Comparison of ENCODE assay signal across 10 cellular contexts in the genomic region with DNA sequence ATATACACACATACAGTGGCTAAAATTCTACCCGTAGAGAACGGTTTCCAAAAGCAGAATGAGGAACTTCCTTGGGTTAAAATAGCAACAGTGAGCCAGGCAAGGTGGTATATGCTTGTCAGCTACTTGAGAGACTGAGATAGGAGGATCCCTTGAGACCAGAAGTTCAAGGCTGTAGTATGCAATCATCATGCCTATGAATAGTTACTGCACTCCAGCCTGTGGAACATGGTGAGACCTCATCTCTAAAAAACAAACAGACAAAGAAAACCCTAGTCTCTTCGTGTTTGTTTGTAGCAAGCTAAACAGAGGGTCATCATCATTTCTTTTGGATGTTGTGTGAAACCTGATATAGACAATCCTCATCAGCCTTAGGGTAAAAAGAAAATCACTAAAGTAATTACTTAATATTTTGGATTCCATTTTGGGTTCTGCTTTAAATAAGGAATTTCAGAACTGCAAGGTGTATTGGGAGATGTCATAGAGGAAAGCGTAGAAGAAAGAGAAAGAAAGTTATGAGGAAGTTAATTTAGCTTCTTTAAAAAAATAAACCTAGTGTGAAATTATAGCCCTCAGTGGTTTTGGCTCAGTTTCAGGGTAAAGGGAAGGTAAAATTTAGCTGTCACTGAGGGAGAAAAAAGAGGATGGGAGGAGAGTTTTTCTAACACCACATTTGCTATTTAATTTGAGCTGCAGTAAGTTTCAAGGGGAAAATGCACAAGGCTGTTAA. TPM values are rescaled to one million over a fixed set of nuclear protein-coding genes. Genes with fewer than 3 reads are reported as not detected.
DNase-seq lines count a peak whose midpoint lies in the region; ATAC-seq, FAIRE-seq and TF ChIP-seq lines count a peak whose summit lies in the region.
"Had no signal": no experiment of that assay in that cellular context is flagged by ENCODE, and none has a peak within 500 bp of the region (broad histone marks: within the 10 kb centered on the region; RNA-seq: fewer than 3 reads in every experiment).

No MANE protein-coding gene starts in this region.

- POLR2A ChIA-PET in GM12878 (lab: Charles Lee), result interaction anchor here (0.8 to 10.7 kb wide), 18 partner anchors 8 to 254 kb away, joined by 3 to 70 read pairs (median 6); partner anchors contain the start of genes PLEK and PNO1

- peak overlapping the region; percentile 56 for H3K9ac ChIP-seq in GM12878 (ENCODE audit: control insufficient read depth, insufficient read depth, low read length)

- no peak for TF ChIP-seq POLR2A in GM12878 (IDR thresholded peaks at IDR 0.05; ENCODE audit: low read depth, low read length)

- no peaks in the 10 kb centered on the region for H3K79me2 ChIP-seq in GM12878 (ENCODE audit: control insufficient read depth, insufficient read depth, low read length)

- H3K9me3 ChIP-seq in GM12878 (replicated peaks; ENCODE audit: control insufficient read depth, insufficient read depth, low read length), result no peaks in the 10 kb centered on the region; the same call in 2 of the 3 replicates

- H3K9me3 Mint-ChIP-seq in activated naive CD4-positive, alpha-beta T cell treated with anti-CD3 and anti-CD28 coated beads, Interleukin-2, amount 10 ng/mL, durations not matched to agents 7 days and 5 days, result no peaks in the 10 kb centered on the region

- peak overlapping the region; percentile 39 for H3K4me3 ChIP-seq in GM12878

- no peak for TF ChIP-seq CTCF in GM12878 (IDR thresholded peaks at IDR 0.05 in 2 of 3, conservative IDR thresholded peaks at IDR 0.05 in 1 of 3; ENCODE audit: control insufficient read depth in 2 of 3, extremely low read depth in 1 of 3, insufficient read depth in 1 of 3, low read depth in 3 of 3, low read length in 3 of 3)
- no peak for TF ChIP-seq CTCF in omental fat pad (IDR thresholded peaks at IDR 0.05)

- peaks cover 15% of the 10 kb centered on the region for H3K4me1 ChIP-seq in GM12878 (ENCODE audit: control insufficient read depth, insufficient read depth, low read length)

- peak overlapping the region; percentile 67 for H3K4me2 ChIP-seq in GM12878 (ENCODE audit: control insufficient read depth, insufficient read depth)

- H3K4me1 Mint-ChIP-seq in activated naive CD4-positive, alpha-beta T cell treated with anti-CD3 and anti-CD28 coated beads, Interleukin-2, amount 10 ng/mL, durations not matched to agents 7 days and 5 days, result no peaks in the 10 kb centered on the region

- SMC1A ChIA-PET in GM12878 (lab: Charles Lee; ENCODE audit: uncharacterized antibody, unreplicated experiment), result interaction anchor here (0.8 to 11.3 kb wide), 15 partner anchors 8 to 51 kb away, joined by 3 to 207 read pairs (median 9); partner anchors contain the start of gene PLEK

- H3K4me3 Mint-ChIP-seq in activated naive CD4-positive, alpha-beta T cell treated with anti-CD3 and anti-CD28 coated beads, Interleukin-2, amount 10 ng/mL, durations not matched to agents 7 days and 5 days, result no peak overlapping the region

- RAD21 ChIA-PET in GM12878 (lab: Charles Lee; ENCODE audit: unreplicated experiment), result interaction anchor here (0.8 to 9.8 kb wide), 23 partner anchors 9 to 208 kb away, joined by 3 to 147 read pairs (median 6); partner anchors contain the start of genes FBXO48 and PLEK

- WGBS in GM12878 (ENCODE audit: insufficient coverage, insufficient replicate concordance, low lambda C conversion rate, missing lambda C conversion rate), result 2% methylated on average over 4 of the region's 4 CpGs

- H4K20me1 ChIP-seq in GM12878 (ENCODE audit: control insufficient read depth, insufficient read depth), result no peaks in the 10 kb centered on the region

- peak overlapping the region; percentile 85 for H3K27ac ChIP-seq in GM12878 (ENCODE audit: control insufficient read depth, insufficient read depth)

- DNase-seq in GM12878 (ENCODE audit: low read depth, low spot score) (peak; percentile 84), mucosa of gallbladder (ENCODE audit: low spot score) (no peak), omental fat pad (ENCODE audit: low spot score) (no peak), cerebellum (ENCODE audit: low spot score) (no peak)
- no peak for DNase-seq in activated naive CD4-positive, alpha-beta T cell treated with anti-CD3 and anti-CD28 coated beads, Interleukin-2, amount 10 ng/mL, durations not matched to agents 7 days and 5 days
- DNase-seq: NCI-H1105 treated with DMSO at 0.1 percent for 48 hours had no signal

- H3K27me3 ChIP-seq in GM12878 (replicated peaks in 1 of 2; ENCODE audit: control insufficient read depth in 2 of 2, insufficient read depth in 2 of 2, low read length in 1 of 2), result no peaks in the 10 kb centered on the region; a peak in 1 of 4 replicates

- intact Hi-C loops in GM12878 (cut with micrococcal nuclease; ENCODE audit: unreplicated experiment), result loop anchor here (1.0 kb wide), 2 partner anchors 13 to 30 kb away; no protein-coding TSS in a partner anchor

- ATAC-seq in GM18511 (IDR thresholded peaks at IDR 0.05; ENCODE audit: unreplicated experiment) (peak; percentile 97), GM21717 (IDR thresholded peaks at IDR 0.05; ENCODE audit: unreplicated experiment) (peak; percentile 91), HG03520 (IDR thresholded peaks at IDR 0.05; ENCODE audit: unreplicated experiment) (peak; percentile 88), GM12878 (peak; percentile 95), omental fat pad (ENCODE audit: low FRiP score) (no peak)

- peak; percentile 22; the same call in 1 of the 2 replicates for TF ChIP-seq RAD21 in GM12878 (IDR thresholded peaks at IDR 0.05; ENCODE audit: insufficient read depth, low read depth, low read length)

- no peak overlapping the region; the same call in 1 of the 2 replicates for H2AFZ ChIP-seq in GM12878 (ENCODE audit: control insufficient read depth, low read depth, low read length)

- TF ChIP-seq EP300 in GM12878 (IDR thresholded peaks at IDR 0.05; ENCODE audit: borderline replicate concordance in 1 of 2, control insufficient read depth in 1 of 2, low read depth in 2 of 2, low read length in 2 of 2), result peak in 1 of 2 experiments; percentile 41; a peak in 2 of 4 replicates

- peaks cover 15% of the 10 kb centered on the region for H3K27me3 Mint-ChIP-seq in activated naive CD4-positive, alpha-beta T cell treated with anti-CD3 and anti-CD28 coated beads, Interleukin-2, amount 10 ng/mL, durations not matched to agents 7 days and 5 days

- TSS peak; percentile 85 for BruUV-seq in GM12878 (replicated peaks; lab: Mats Ljungman, UMichigan)

- CTCF ChIA-PET in GM12878 (lab: Yijun Ruan, JAX), result interaction anchor here (1.0 to 9.7 kb wide), 9 partner anchors 8 to 49 kb away, joined by 3 to 87 read pairs (median 9); no protein-coding TSS in a partner anchor
- CTCF ChIA-PET in activated naive CD4-positive, alpha-beta T cell treated with anti-CD3 and anti-CD28 coated beads, Interleukin-2, amount 10 ng/mL, durations not matched to agents 7 days and 5 days (lab: Charles Lee), result interaction anchor here (0.8 kb wide), 1 partner anchor 30 kb away, joined by 3 read pairs; no protein-coding TSS in a partner anchor

- in situ Hi-C loops in GM12878 (cut with MboI), result no loop called here

- FAIRE-seq in GM12878 (lab: Jason Lieb, UNC), result peak; percentile 41
- FAIRE-seq: TTC549 had no signal

- H3K36me3 ChIP-seq in GM12878 (ENCODE audit: control insufficient read depth in 2 of 2, insufficient read depth in 2 of 2, low read length in 1 of 2), result no peaks in the 10 kb centered on the region

- no peak overlapping the region for H3K27ac Mint-ChIP-seq in activated naive CD4-positive, alpha-beta T cell treated with anti-CD3 and anti-CD28 coated beads, Interleukin-2, amount 10 ng/mL, durations not matched to agents 7 days and 5 days

- H3K36me3 Mint-ChIP-seq in activated naive CD4-positive, alpha-beta T cell treated with anti-CD3 and anti-CD28 coated beads, Interleukin-2, amount 10 ng/mL, durations not matched to agents 7 days and 5 days, result no peaks in the 10 kb centered on the region

RNA-seq across cellular contexts. Expression of gene PLEK, which starts 46.5 kb away (rescaled TPM):
- 397 and 442 TPM in 2 replicates for total RNA-seq in GM12878 (2013; cell fraction: nucleolus; rRNA removed)
- 270 and 329 TPM in 2 replicates for total RNA-seq in GM12878 (2014; rRNA removed)
- 371 and 378 TPM in 2 replicates for total RNA-seq in GM12878 (2014; rRNA removed; fragmentation: Illumina TruSeq; extraction: Trizol)
- 319 and 335 TPM in 2 replicates for total RNA-seq in GM12878 (2021)
- polyA plus RNA-seq in GM12878 (2011; ENCODE audit: low read depth), result 166 TPM
- 804 and 985 TPM in 2 replicates for polyA plus RNA-seq in GM12878 (2011; rRNA removed)
- polyA plus RNA-seq in GM12878 (2011; cell fraction: cytosol; rRNA removed), result 433 and 504 TPM in 2 replicates
- 396 and 451 TPM in 2 replicates for polyA plus RNA-seq in GM12878 (2011; cell fraction: nucleus; rRNA removed)
- 204 and 209 TPM in 2 replicates for polyA plus RNA-seq in GM12878 (2012)
- polyA plus RNA-seq in GM12878 (2014; fragmentation: Illumina TruSeq; extraction: Trizol), result 466 and 545 TPM in 2 replicates
- polyA plus RNA-seq in GM12878 (2014; fragmentation: Nextera tagmentation; extraction: Ambion mirVana), result 100 to 1,000 TPM; 410 to 617 TPM
- polyA plus RNA-seq in GM12878 (2014; rRNA removed), result 283 and 353 TPM in 2 replicates
- polyA plus RNA-seq in GM12878 (2016; fragmentation: Nextera tagmentation; extraction: Ambion mirVana), result 100 to 1,000 TPM; 229 to 238 TPM
- 394 and 411 TPM in 2 replicates for polyA minus RNA-seq in GM12878 (2011; rRNA and poly(A)+ RNA removed)
- polyA minus RNA-seq in GM12878 (2011; cell fraction: cytosol; rRNA and poly(A)+ RNA removed), result 150 and 184 TPM in 2 replicates
- polyA minus RNA-seq in GM12878 (2011; cell fraction: nucleus; rRNA and poly(A)+ RNA removed), result 97.7 and 128 TPM in 2 replicates
- 9.4 TPM for total RNA-seq in mucosa of gallbladder
- 10 to 100 TPM; 16.9 to 55.1 (median 31.9) TPM for total RNA-seq in omental fat pad
- 2.7 TPM for total RNA-seq in cerebellum

RNA-seq across cellular contexts. Expression of gene FBXO48, which starts 55.5 kb away (rescaled TPM):
- 1.6 and 1.7 TPM in 2 replicates for total RNA-seq in GM12878 (2013; cell fraction: nucleolus; rRNA removed)
- total RNA-seq in GM12878 (2014; rRNA removed) (0.56 and 0.87 TPM in 2 replicates), GM12878 (2014; rRNA removed; fragmentation: Illumina TruSeq; extraction: Trizol) (1.4 and 1.5 TPM in 2 replicates), GM12878 (2021) (0.85 and 1.1 TPM in 2 replicates), mucosa of gallbladder (1.7 TPM), omental fat pad (1 to 10 TPM in 1 of 4 donors, under 1 TPM in 3; 0.24 to 1.3 (median 0.80) TPM), cerebellum (1.5 TPM)
- 0.29 TPM for polyA plus RNA-seq in GM12878 (2011; ENCODE audit: low read depth)
- polyA plus RNA-seq in GM12878 (2011; rRNA removed) (2.3 and 3.2 TPM in 2 replicates), GM12878 (2014; fragmentation: Illumina TruSeq; extraction: Trizol) (1.5 and 2.2 TPM in 2 replicates), GM12878 (2014; fragmentation: Nextera tagmentation; extraction: Ambion mirVana) (1 to 10 TPM in 1 of 2 experiments, under 1 TPM in 1; 0.90 to 1.1 TPM), GM12878 (2014; rRNA removed) (0.67 and 1.3 TPM in 2 replicates), GM12878 (2016; fragmentation: Nextera tagmentation; extraction: Ambion mirVana) (1 to 10 TPM; 1.1 to 1.5 TPM)
- 0.85 and 1.2 TPM in 2 replicates for polyA plus RNA-seq in GM12878 (2011; cell fraction: cytosol; rRNA removed)
- 0.85 and 0.91 TPM in 2 replicates for polyA plus RNA-seq in GM12878 (2011; cell fraction: nucleus; rRNA removed)
- polyA plus RNA-seq in GM12878 (2012), result 0.42 and 0.70 TPM in 2 replicates
- 1.1 and 2.0 TPM in 2 replicates for polyA minus RNA-seq in GM12878 (2011; rRNA and poly(A)+ RNA removed)
- polyA minus RNA-seq in GM12878 (2011; cell fraction: cytosol; rRNA and poly(A)+ RNA removed), result 0.31 and 0.40 TPM in 2 replicates
- 0.73 and 1.3 TPM in 2 replicates for polyA minus RNA-seq in GM12878 (2011; cell fraction: nucleus; rRNA and poly(A)+ RNA removed)

RNA-seq across cellular contexts. Expression of gene APLF, which starts 55.8 kb away (rescaled TPM):
- 1.0 and 1.1 TPM in 2 replicates for total RNA-seq in GM12878 (2013; cell fraction: nucleolus; rRNA removed)
- 1.7 and 2.5 TPM in 2 replicates for total RNA-seq in GM12878 (2014; rRNA removed)
- 2.3 and 2.4 TPM in 2 replicates for total RNA-seq in GM12878 (2014; rRNA removed; fragmentation: Illumina TruSeq; extraction: Trizol)
- 1.9 TPM in 2 replicates for total RNA-seq in GM12878 (2021)
- polyA plus RNA-seq in GM12878 (2011; ENCODE audit: low read depth), result 0.58 TPM
- 0.71 and 1.4 TPM in 2 replicates for polyA plus RNA-seq in GM12878 (2011; rRNA removed)
- polyA plus RNA-seq in GM12878 (2011; cell fraction: cytosol; rRNA removed), result 0.28 and 0.30 TPM in 2 replicates
- 0.67 TPM in 2 replicates for polyA plus RNA-seq in GM12878 (2011; cell fraction: nucleus; rRNA removed)
- polyA plus RNA-seq in GM12878 (2012), result 0.68 and 0.98 TPM in 2 replicates
- polyA plus RNA-seq in GM12878 (2014; fragmentation: Illumina TruSeq; extraction: Trizol), result 1.8 and 2.6 TPM in 2 replicates
- polyA plus RNA-seq in GM12878 (2014; fragmentation: Nextera tagmentation; extraction: Ambion mirVana), result under 1 TPM; 0.66 to 0.69 TPM
- polyA plus RNA-seq in GM12878 (2014; rRNA removed), result 1.1 and 1.2 TPM in 2 replicates
- 1 to 10 TPM; 2.1 to 2.8 TPM for polyA plus RNA-seq in GM12878 (2016; fragmentation: Nextera tagmentation; extraction: Ambion mirVana)
- 0.82 and 0.95 TPM in 2 replicates for polyA minus RNA-seq in GM12878 (2011; rRNA and poly(A)+ RNA removed)
- 0.80 and 1.1 TPM in 2 replicates for polyA minus RNA-seq in GM12878 (2011; cell fraction: cytosol; rRNA and poly(A)+ RNA removed)
- polyA minus RNA-seq in GM12878 (2011; cell fraction: nucleus; rRNA and poly(A)+ RNA removed), result 1.1 and 2.2 TPM in 2 replicates
- total RNA-seq in mucosa of gallbladder, result 3.5 TPM
- 10 to 100 TPM in 2 of 4 donors, 1 to 10 TPM in 2; 6.0 to 12.3 (median 9.4) TPM for total RNA-seq in omental fat pad
- total RNA-seq in cerebellum, result 3.1 TPM

Comparison
In these comparisons a context has a peak if more than half of its experiments do, and no peak if none do; other contexts are left out.
1. RNA of gene PLEK, which starts 46.5 kb away (total RNA-seq): 270 to 442 TPM in GM12878; 16.9 to 55.1 TPM in omental fat pad, 9.4 TPM in mucosa of gallbladder (single experiment) and 2.7 TPM in cerebellum (single experiment); every median in the first group is over 4 times any median in the second.